In the genomic region with DNA sequence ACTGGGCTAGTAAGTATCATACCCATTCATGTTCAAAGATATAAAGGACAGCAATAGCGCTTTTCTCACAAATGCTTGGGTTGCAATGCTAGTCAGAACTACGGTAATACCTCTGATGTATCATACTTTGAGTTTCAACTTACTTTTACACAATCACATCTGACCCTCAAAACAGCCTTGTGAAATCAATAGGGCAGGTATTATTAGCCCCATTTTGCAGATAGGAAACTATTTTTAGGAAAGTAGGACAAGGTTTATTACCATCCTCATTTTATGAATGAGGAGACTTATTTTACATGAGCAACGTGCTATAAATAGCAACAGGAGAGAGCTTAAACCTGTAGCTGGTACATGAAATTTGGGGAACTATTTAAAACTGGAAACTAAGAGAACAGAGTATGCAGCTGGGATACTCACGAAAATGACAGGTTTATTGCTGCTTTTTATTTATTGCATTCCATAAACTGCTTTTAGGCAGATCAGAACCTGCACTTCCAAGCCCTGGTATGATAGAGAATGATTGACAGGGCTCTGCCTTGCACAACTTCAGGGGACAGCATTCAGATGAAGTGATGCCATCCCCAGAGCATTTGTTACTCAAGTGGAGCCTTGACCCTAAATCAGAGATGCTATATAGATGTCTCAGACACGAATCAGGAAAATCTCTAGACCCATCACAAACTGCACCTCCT, we compare ENCODE assay signal across 1 cellular context.
TF ChIP-seq lines count a peak whose summit lies in the region.

No MANE protein-coding gene starts in this region.

TF ChIP-seq in IMR-90, 13 proteins besides CTCF, POLR2A, EP300 and RAD21:
- TF ChIP-seq SMC3 (IDR thresholded peaks at IDR 0.05; ENCODE audit: low read depth, low read length) = no peak
- no peak for TF ChIP-seq MAFK (IDR thresholded peaks at IDR 0.05; ENCODE audit: low read depth, low read length)
- no peak for TF ChIP-seq MXI1 (IDR thresholded peaks at IDR 0.05; ENCODE audit: borderline replicate concordance, low read depth, low read length)
- TF ChIP-seq CEBPB (IDR thresholded peaks at IDR 0.05; ENCODE audit: low read depth, low read length) = peak; percentile 36; the same call in 1 of the 2 replicates
TF ChIP-seq in IMR-90: peak in this region for 1.
